1 cellular context compared by ENCODE assay signal in genomic region chr12:47634127-47634526, GRCh38.
TF ChIP-seq lines count a peak whose summit lies in the region.

No MANE protein-coding gene starts in this region.

TF ChIP-seq in HepG2, 621 proteins besides CTCF, POLR2A, EP300 and RAD21 (continued from another document):
- TF ChIP-seq FUBP1 (CRISPR knock-in tag; IDR thresholded peaks at IDR 0.05; ENCODE audit: borderline replicate concordance) (no peak), NFRKB (IDR thresholded peaks at IDR 0.05) (no peak)
